Comparison of ENCODE assay signal across 14 cellular contexts in the genomic region with DNA sequence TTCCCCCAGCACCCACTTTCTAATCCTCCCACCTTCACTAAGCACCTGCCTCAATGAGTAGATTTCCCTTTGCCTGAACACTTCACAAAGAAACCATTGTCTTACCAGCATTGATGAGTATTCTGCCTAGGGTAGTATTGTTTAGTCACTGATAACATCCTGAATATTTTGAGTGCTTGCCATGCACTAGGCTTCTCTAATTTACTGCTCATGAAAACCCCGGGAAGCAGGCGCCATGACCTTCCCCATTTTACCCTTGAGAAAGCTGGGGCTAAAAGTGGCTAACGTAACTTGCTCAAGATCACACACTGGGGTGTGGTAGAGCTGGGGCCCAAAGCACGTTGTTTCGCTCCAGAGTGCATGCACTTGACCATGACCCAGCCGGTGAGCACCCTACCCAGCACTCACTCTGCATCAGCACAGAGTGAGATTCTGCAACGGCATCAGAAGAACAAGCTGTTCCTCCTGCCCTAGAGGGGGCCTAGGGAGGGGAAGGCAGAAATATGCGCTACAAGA. TPM values are rescaled to one million over a fixed set of nuclear protein-coding genes. Genes with fewer than 3 reads are reported as not detected.
A peak's percentile ranks its signal among the peaks of the same experiment; 100 is the strongest.
DNase-seq lines count a peak whose midpoint lies in the region; ATAC-seq and TF ChIP-seq lines count a peak whose summit lies in the region.
"Had no signal": no experiment of that assay in that cellular context is flagged by ENCODE, and none has a peak within 500 bp of the region (broad histone marks: within the 10 kb centered on the region; RNA-seq: fewer than 3 reads in every experiment).

No MANE protein-coding gene starts in this region.

- 71 to 84% methylated on average over 8 of the region's 8 CpGs for WGBS in esophagus squamous epithelium, 2 donors
- 84% methylated on average over 8 of the region's 8 CpGs for WGBS in mesenchymal stem cell

- H3K4me1 ChIP-seq in esophagus squamous epithelium (peaks cover 4 to 73% (median 33%) of the 10 kb centered on the region in 3 donors), mesenchymal stem cell (ENCODE audit: control insufficient read depth, insufficient read depth, low read depth, low read length) (peaks cover 6% of the 10 kb centered on the region), upper lobe of right lung (peaks cover 11% of the 10 kb centered on the region)

- TF ChIP-seq CTCF in esophagus squamous epithelium (IDR thresholded peaks at IDR 0.05) = no peak
- TF ChIP-seq CTCF in upper lobe of right lung (IDR thresholded peaks at IDR 0.05) = no peak

- intact Hi-C loops in esophagus squamous epithelium (cut with DNase I) (no loop called here), upper lobe of right lung (cut with DNase I) (no loop called here)
- intact Hi-C loops in activated T-helper 1 cell treated with anti-CD3 and anti-CD28 coated beads, Interleukin-12 subunit alpha, Interleukin-12 subunit beta, Interleukin-2, Interleukin-4 antibody, amounts not matched to agents 30 ng/mL and 10 ng/mL and 1 ng/mL, durations not matched to agents 14 hours and 24 hours and 36 hours (cut with micrococcal nuclease) = no loop called here

- H2BK12ac ChIP-seq in mesenchymal stem cell (ENCODE audit: low read length in 2 of 2) = peak overlapping the region in 1 of 2 experiments; percentile 97

- H3K9ac ChIP-seq in mesenchymal stem cell (ENCODE audit: low read length) = no peak overlapping the region
- H3K9ac ChIP-seq: BLaER1 treated with 17β-estradiol and CSF1 and Interleukin-3, amounts not matched to agents 10 nM and 100 nM had no signal

- no peak overlapping the region for H2AFZ ChIP-seq in mesenchymal stem cell (ENCODE audit: low read depth, low read length)

- no peak overlapping the region for H3K27ac Mint-ChIP-seq in activated T-helper 1 cell treated with anti-CD3 and anti-CD28 coated beads, Interleukin-12 subunit alpha, Interleukin-12 subunit beta, Interleukin-2, Interleukin-4 antibody, amounts not matched to agents 30 ng/mL and 10 ng/mL and 1 ng/mL, durations not matched to agents 14 hours and 24 hours and 36 hours
- H3K27ac Mint-ChIP-seq: activated CD8-positive, alpha-beta T cell treated with anti-CD3 and anti-CD28 coated beads, Interleukin-2, amount 10 ng/mL, durations not matched to agents 7 days and 5 days; activated T-helper 2 cell treated with anti-CD3 and anti-CD28 coated beads, Interferon-gamma antibody, Interleukin-2, Interleukin-4, amounts not matched to agents 10 μg/mL and 5 μg/mL and 100 μg/mL, durations not matched to agents 14 hours and 24 hours and 36 hours had no signal

- peak overlapping the region; percentile 54 to 93 (median 88) for H3K27ac ChIP-seq in esophagus squamous epithelium
- H3K27ac ChIP-seq in mesenchymal stem cell (ENCODE audit: low read length, poor library complexity, severe bottlenecking) = no peak overlapping the region
- H3K27ac ChIP-seq in upper lobe of right lung = peak overlapping the region; percentile 42
- H3K27ac ChIP-seq: BLaER1 treated with 17β-estradiol and CSF1 and Interleukin-3, amounts not matched to agents 10 nM and 100 nM had no signal

- no peaks in the 10 kb centered on the region for H3K9me3 Mint-ChIP-seq in activated T-helper 1 cell treated with anti-CD3 and anti-CD28 coated beads, Interleukin-12 subunit alpha, Interleukin-12 subunit beta, Interleukin-2, Interleukin-4 antibody, amounts not matched to agents 30 ng/mL and 10 ng/mL and 1 ng/mL, durations not matched to agents 14 hours and 24 hours and 36 hours
- H3K9me3 Mint-ChIP-seq: activated T-helper 2 cell treated with anti-CD3 and anti-CD28 coated beads, Interferon-gamma antibody, Interleukin-2, Interleukin-4, amounts not matched to agents 10 μg/mL and 5 μg/mL and 100 μg/mL, durations not matched to agents 14 hours and 24 hours and 36 hours had no signal

- peaks cover 0 to 34% (median 0%) of the 10 kb centered on the region in 4 donors for H3K27me3 ChIP-seq in esophagus squamous epithelium
- H3K27me3 ChIP-seq in mesenchymal stem cell (ENCODE audit: control insufficient read depth in 1 of 2, insufficient read depth in 1 of 2, low read length in 2 of 2) = no peaks in the 10 kb centered on the region
- H3K27me3 ChIP-seq in upper lobe of right lung = no peaks in the 10 kb centered on the region
- H3K27me3 ChIP-seq: BLaER1 treated with 17β-estradiol and CSF1 and Interleukin-3, amounts not matched to agents 10 nM and 100 nM had no signal

- H3K36me3 Mint-ChIP-seq in activated T-helper 1 cell treated with anti-CD3 and anti-CD28 coated beads, Interleukin-12 subunit alpha, Interleukin-12 subunit beta, Interleukin-2, Interleukin-4 antibody, amounts not matched to agents 30 ng/mL and 10 ng/mL and 1 ng/mL, durations not matched to agents 14 hours and 24 hours and 36 hours (ENCODE audit: low read depth) = no peaks in the 10 kb centered on the region

- H4K91ac ChIP-seq in mesenchymal stem cell (ENCODE audit: low read length) = no peak overlapping the region

- peak overlapping the region in 1 of 2 experiments; percentile 93 for H3K14ac ChIP-seq in mesenchymal stem cell (ENCODE audit: low read length in 2 of 2)

- H3K4ac ChIP-seq in mesenchymal stem cell (ENCODE audit: low read depth in 1 of 2, low read length in 2 of 2) = peak overlapping the region; percentile 1 to 89

- H2AK5ac ChIP-seq in mesenchymal stem cell (ENCODE audit: low read length, severe bottlenecking) = no peak overlapping the region

- peak overlapping the region in 1 of 2 experiments; percentile 87 for H3K18ac ChIP-seq in mesenchymal stem cell (ENCODE audit: low read depth in 1 of 2, low read length in 2 of 2)

- H3K79me1 ChIP-seq in mesenchymal stem cell (replicated peaks; ENCODE audit: low read length, poor library complexity, severe bottlenecking) = no peaks in the 10 kb centered on the region

- no peaks in the 10 kb centered on the region for H3K4me1 Mint-ChIP-seq in activated T-helper 1 cell treated with anti-CD3 and anti-CD28 coated beads, Interleukin-12 subunit alpha, Interleukin-12 subunit beta, Interleukin-2, Interleukin-4 antibody, amounts not matched to agents 30 ng/mL and 10 ng/mL and 1 ng/mL, durations not matched to agents 14 hours and 24 hours and 36 hours (ENCODE audit: low read depth)

- no peak for TF ChIP-seq POLR2A in esophagus squamous epithelium (IDR thresholded peaks at IDR 0.05)

- peak overlapping the region; percentile 60 for H2BK15ac ChIP-seq in mesenchymal stem cell (ENCODE audit: low read depth, poor library complexity, severe bottlenecking)

- peaks cover 9% of the 10 kb centered on the region for H3K27me3 Mint-ChIP-seq in activated T-helper 1 cell treated with anti-CD3 and anti-CD28 coated beads, Interleukin-12 subunit alpha, Interleukin-12 subunit beta, Interleukin-2, Interleukin-4 antibody, amounts not matched to agents 30 ng/mL and 10 ng/mL and 1 ng/mL, durations not matched to agents 14 hours and 24 hours and 36 hours (ENCODE audit: insufficient read depth)

- H3K4me3 ChIP-seq in esophagus squamous epithelium (no peak overlapping the region), mesenchymal stem cell (ENCODE audit: insufficient read depth in 1 of 2, low read depth in 1 of 2, low read length in 2 of 2) (no peak overlapping the region), upper lobe of right lung (no peak overlapping the region)
- H3K4me3 ChIP-seq: BLaER1 treated with 17β-estradiol and CSF1 and Interleukin-3, amounts not matched to agents 10 nM and 100 nM had no signal

- no peak overlapping the region for H3K4me3 Mint-ChIP-seq in activated T-helper 1 cell treated with anti-CD3 and anti-CD28 coated beads, Interleukin-12 subunit alpha, Interleukin-12 subunit beta, Interleukin-2, Interleukin-4 antibody, amounts not matched to agents 30 ng/mL and 10 ng/mL and 1 ng/mL, durations not matched to agents 14 hours and 24 hours and 36 hours
- H3K4me3 Mint-ChIP-seq: activated CD8-positive, alpha-beta T cell treated with anti-CD3 and anti-CD28 coated beads, Interleukin-2, amount 10 ng/mL, durations not matched to agents 7 days and 5 days had no signal

- H3K36me3 ChIP-seq in esophagus squamous epithelium (no peaks in the 10 kb centered on the region), mesenchymal stem cell (ENCODE audit: control insufficient read depth in 1 of 2, insufficient read depth in 2 of 2, low read depth in 1 of 2, low read length in 2 of 2) (no peaks in the 10 kb centered on the region), upper lobe of right lung (no peaks in the 10 kb centered on the region)
- H3K36me3 ChIP-seq: BLaER1 treated with 17β-estradiol and CSF1 and Interleukin-3, amounts not matched to agents 10 nM and 100 nM had no signal

- H3K4me2 ChIP-seq in mesenchymal stem cell (ENCODE audit: low read length, poor library complexity, severe bottlenecking) = no peak overlapping the region
- H3K4me2 ChIP-seq: BLaER1 treated with 17β-estradiol and CSF1 and Interleukin-3, amounts not matched to agents 10 nM and 100 nM had no signal

- H3K23ac ChIP-seq in mesenchymal stem cell (ENCODE audit: low read length in 2 of 2) = peak overlapping the region in 1 of 2 experiments; percentile 6

- H2BK120ac ChIP-seq in mesenchymal stem cell (ENCODE audit: low read depth, low read length) = no peak overlapping the region

- ATAC-seq in upper lobe of right lung = peak; percentile 96
- ATAC-seq: activated CD8-positive, alpha-beta T cell treated with anti-CD3 and anti-CD28 coated beads, Interleukin-2, amount 10 ng/mL, durations not matched to agents 7 days and 5 days had no signal

- H3K9me3 ChIP-seq in esophagus squamous epithelium = no peaks in the 10 kb centered on the region
- H3K9me3 ChIP-seq in mesenchymal stem cell (ENCODE audit: control insufficient read depth, low read length) = no peaks in the 10 kb centered on the region
- H3K9me3 ChIP-seq in upper lobe of right lung = no peaks in the 10 kb centered on the region
- H3K9me3 ChIP-seq: BLaER1 treated with 17β-estradiol and CSF1 and Interleukin-3, amounts not matched to agents 10 nM and 100 nM had no signal

- H2BK5ac ChIP-seq in mesenchymal stem cell (ENCODE audit: low read depth, low read length, poor library complexity, severe bottlenecking) = no peak overlapping the region

- no peak overlapping the region for H4K8ac ChIP-seq in mesenchymal stem cell (ENCODE audit: low read length)

- DNase-seq in SHP77 (lab: John Stamatoyannopoulos, UW) (peak; percentile 31 to 35), esophagus squamous epithelium (lab: John Stamatoyannopoulos, UW) (no peak), mesenchymal stem cell (no peak), upper lobe of right lung (peak; percentile 82), NCI-H524 treated with DMSO at 0.1 percent for 48 hours (lab: John Stamatoyannopoulos, UW) (no peak), midbrain (lab: John Stamatoyannopoulos, UW) (no peak)
- DNase-seq in activated T-helper 1 cell treated with anti-CD3 and anti-CD28 coated beads, Interleukin-12 subunit alpha, Interleukin-12 subunit beta, Interleukin-2, Interleukin-4 antibody, amounts not matched to agents 30 ng/mL and 10 ng/mL and 1 ng/mL, durations not matched to agents 14 hours and 24 hours and 36 hours (ENCODE audit: low spot score) = no peak
- DNase-seq: activated CD8-positive, alpha-beta T cell treated with anti-CD3 and anti-CD28 coated beads, Interleukin-2, amount 10 ng/mL, durations not matched to agents 7 days and 5 days; cortex of kidney; DMS79; NCI-H1092 treated with DMSO at 0.1 percent for 48 hours; OCI-M1 had no signal

RNA-seq across cellular contexts. Expression of gene F3, which starts 10.6 kb away (rescaled TPM):
- 100 to 1,000 TPM in 1 of 4 donors, 10 to 100 TPM in 3; 38.9 to 144 (median 59.5) TPM for total RNA-seq in esophagus squamous epithelium
- 511 TPM for polyA plus RNA-seq in mesenchymal stem cell (2013, experiment 1 of 2)
- 536 TPM for polyA plus RNA-seq in mesenchymal stem cell (2013, experiment 2 of 2)
- total RNA-seq in upper lobe of right lung = 113 TPM
- total RNA-seq in activated T-helper 1 cell treated with anti-CD3 and anti-CD28 coated beads, Interleukin-12 subunit alpha, Interleukin-12 subunit beta, Interleukin-2, Interleukin-4 antibody, amounts not matched to agents 30 ng/mL and 10 ng/mL and 1 ng/mL, durations not matched to agents 14 hours and 24 hours and 36 hours = 0.16 and 0.32 TPM in 2 replicates
- total RNA-seq: activated CD8-positive, alpha-beta T cell treated with anti-CD3 and anti-CD28 coated beads, Interleukin-2, amount 10 ng/mL, durations not matched to agents 7 days and 5 days had no signal

Comparison
In these comparisons a context has a peak if more than half of its experiments do, and no peak if none do; other contexts are left out.
1. DNase-seq: peak in SHP77 (2 of 2) and upper lobe of right lung (single experiment); none in esophagus squamous epithelium (single experiment), mesenchymal stem cell (single experiment), activated T-helper 1 cell treated with anti-CD3 and anti-CD28 coated beads, Interleukin-12 subunit alpha, Interleukin-12 subunit beta, Interleukin-2, Interleukin-4 antibody, amounts not matched to agents 30 ng/mL and 10 ng/mL and 1 ng/mL, durations not matched to agents 14 hours and 24 hours and 36 hours (single experiment), NCI-H524 treated with DMSO at 0.1 percent for 48 hours (single experiment) and midbrain (single experiment).
2. RNA of gene F3, which starts 10.6 kb away (total RNA-seq): 113 TPM in upper lobe of right lung (single experiment) and 38.9 to 144 TPM in esophagus squamous epithelium; 0.16 to 0.32 TPM in activated T-helper 1 cell treated with anti-CD3 and anti-CD28 coated beads, Interleukin-12 subunit alpha, Interleukin-12 subunit beta, Interleukin-2, Interleukin-4 antibody, amounts not matched to agents 30 ng/mL and 10 ng/mL and 1 ng/mL, durations not matched to agents 14 hours and 24 hours and 36 hours; every median in the first group is over 10 times any median in the second.